ENCODE assay signal across 1 cellular context in genomic region chr17:76709077-76709950, GRCh38.
TF ChIP-seq lines count a peak whose summit lies in the region.

No MANE protein-coding gene starts in this region.

TF ChIP-seq in H1, 55 proteins besides CTCF, POLR2A, EP300 and RAD21:
- TF ChIP-seq EGR1 (IDR thresholded peaks at IDR 0.05; ENCODE audit: borderline replicate concordance, low read depth, low read length) (no peak), TCF12 (IDR thresholded peaks at IDR 0.05; ENCODE audit: low read depth, low read length) (no peak), PHF8 (conservative IDR thresholded peaks at IDR 0.05; ENCODE audit: low read depth, low read length) (no peak), KDM4A (IDR thresholded peaks at IDR 0.05; ENCODE audit: low read depth, low read length, severe bottlenecking) (no peak), EZH2 (IDR thresholded peaks at IDR 0.05; ENCODE audit: low read depth, low read length, severe bottlenecking) (no peak), SIRT6 (IDR thresholded peaks at IDR 0.05; ENCODE audit: low read length) (no peak), GTF2F1 (IDR thresholded peaks at IDR 0.05; ENCODE audit: borderline replicate concordance, low read depth, low read length) (no peak), BCL11A (IDR thresholded peaks at IDR 0.05; ENCODE audit: low read depth in 2 of 2, low read length in 2 of 2) (no peak), BACH1 (IDR thresholded peaks at IDR 0.05; ENCODE audit: low read length) (no peak), RFX5 (IDR thresholded peaks at IDR 0.05; ENCODE audit: borderline replicate concordance, low read depth, low read length) (no peak), ASH2L (IDR thresholded peaks at IDR 0.05; ENCODE audit: low read length) (no peak), BRCA1 (IDR thresholded peaks at IDR 0.05; ENCODE audit: low read depth, low read length) (no peak), FOSL1 (IDR thresholded peaks at IDR 0.05; ENCODE audit: insufficient read depth, low read depth, low read length) (no peak)
- TF ChIP-seq, protein P1, sequence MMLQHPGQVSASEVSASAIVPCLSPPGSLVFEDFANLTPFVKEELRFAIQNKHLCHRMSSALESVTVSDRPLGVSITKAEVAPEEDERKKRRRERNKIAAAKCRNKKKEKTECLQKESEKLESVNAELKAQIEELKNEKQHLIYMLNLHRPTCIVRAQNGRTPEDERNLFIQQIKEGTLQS (IDR thresholded peaks at IDR 0.05; ENCODE audit: insufficient read depth, low read depth, low read length), result no peak
